In the genomic region with DNA sequence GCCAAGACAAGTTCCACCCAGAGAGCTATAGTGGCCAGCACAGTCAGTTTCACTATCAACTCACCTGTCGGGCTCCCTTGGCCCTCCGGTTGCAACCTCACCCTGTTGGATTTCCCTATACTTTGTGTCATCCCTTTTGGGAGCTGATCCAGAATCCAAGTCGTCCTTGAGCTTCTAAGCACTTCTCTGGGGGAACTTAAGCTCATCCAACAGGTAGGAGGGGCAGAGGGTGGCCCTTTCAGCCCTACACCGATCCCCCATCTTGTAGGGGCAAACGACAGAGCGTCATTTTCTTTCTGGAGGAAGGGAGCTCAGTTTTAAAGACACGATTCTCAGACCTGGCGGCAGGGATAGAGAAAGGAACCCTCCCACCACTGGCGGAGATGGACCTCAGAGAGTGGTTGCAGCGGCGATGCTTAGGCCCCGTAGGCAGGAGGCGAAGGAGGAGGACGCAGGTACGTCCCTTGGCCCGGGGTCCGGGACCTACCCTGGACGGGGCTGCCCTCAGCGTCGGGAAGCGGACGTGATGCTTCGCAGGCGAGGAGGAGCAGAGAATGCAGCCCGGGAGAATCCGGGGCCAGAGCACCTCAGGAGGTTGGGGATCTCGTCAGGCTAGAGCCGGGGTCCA, we compare ENCODE assay signal across 1 cellular context.
TF ChIP-seq lines count a peak whose summit lies in the region.

No MANE protein-coding gene starts in this region.

TF ChIP-seq in GM12878, 131 proteins besides CTCF, POLR2A, EP300 and RAD21:
- no peak for TF ChIP-seq NFYA (IDR thresholded peaks at IDR 0.05; ENCODE audit: borderline replicate concordance, low read depth, low read length)
- TF ChIP-seq YY1 (IDR thresholded peaks at IDR 0.05; ENCODE audit: low read depth, low read length): peak; percentile 42; the same call in 1 of the 2 replicates
